In the genomic region with DNA sequence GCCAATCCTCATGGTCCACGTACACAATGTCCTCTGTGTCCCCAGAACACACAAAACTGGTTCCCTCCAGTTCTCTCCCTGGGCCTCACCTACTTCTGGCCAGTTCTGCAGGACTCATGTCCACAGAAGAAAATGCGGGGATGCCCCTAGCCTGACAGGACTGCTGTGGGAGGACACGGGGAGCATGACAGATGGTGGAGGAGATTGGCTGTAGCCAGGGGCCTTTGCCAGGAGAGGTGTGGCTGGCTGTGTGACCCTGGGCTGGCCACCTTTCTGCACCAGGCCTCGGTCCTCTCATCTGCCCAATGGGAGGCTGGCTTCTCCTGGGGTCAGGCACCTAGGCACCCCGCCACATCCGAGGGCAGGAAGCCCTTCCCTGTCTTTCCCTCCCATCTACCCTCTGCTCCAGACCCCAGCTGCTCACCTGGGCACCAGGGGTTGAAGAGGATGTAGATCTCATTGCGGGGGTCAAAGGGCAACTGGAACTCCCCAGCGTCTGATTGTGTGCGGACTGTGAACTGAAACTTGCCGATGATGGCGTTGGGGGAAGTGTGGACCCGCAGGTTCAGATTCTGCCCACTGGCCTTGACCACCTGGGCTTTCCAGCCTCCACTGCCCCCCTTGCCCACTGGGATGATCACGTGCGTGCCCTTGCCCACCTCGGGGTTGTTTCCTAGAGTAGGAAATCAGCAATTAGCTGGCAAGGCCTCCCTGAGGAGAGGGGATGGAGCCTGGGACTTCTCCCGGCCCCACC, we compare ENCODE assay signal across 1 cellular context.
TF ChIP-seq lines count a peak whose summit lies in the region.

No MANE protein-coding gene starts in this region.

TF ChIP-seq in K562, 482 proteins besides CTCF, POLR2A, EP300 and RAD21:
- TF ChIP-seq ZNF121 (CRISPR knock-in tag; conservative IDR thresholded peaks at IDR 0.05) (no peak), NR2C1 (IDR thresholded peaks at IDR 0.05) (0 out of 2 replicates have a peak, but pooled peaks have one; percentile 18), NR2C1 (tag; IDR thresholded peaks at IDR 0.05) (no peak)
